2 cellular contexts compared by ENCODE assay signal in the genomic region with DNA sequence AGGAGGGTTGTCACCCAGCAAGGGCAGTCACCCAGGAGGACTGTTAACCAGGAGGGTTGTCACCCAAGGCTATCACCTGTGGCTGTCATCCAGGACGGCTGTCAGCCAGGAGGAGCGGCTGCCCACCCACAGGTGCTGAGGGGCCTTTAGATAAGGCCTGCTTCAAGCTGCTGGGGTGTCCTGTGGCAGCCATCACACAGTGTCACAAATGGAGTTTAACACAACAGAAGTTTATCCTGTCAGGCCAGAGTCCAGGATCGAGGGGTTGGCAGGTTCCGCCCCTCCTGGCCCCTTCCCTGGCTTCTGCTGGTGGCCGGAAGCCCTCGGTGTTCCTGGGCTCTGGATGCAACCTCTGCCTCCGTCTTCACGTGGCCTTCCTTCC.
TF ChIP-seq lines count a peak whose summit lies in the region.

No MANE protein-coding gene starts in this region.

TF ChIP-seq in HepG2, 621 proteins besides CTCF, POLR2A, EP300 and RAD21 (continued from another document):
- TF ChIP-seq, protein P1, sequence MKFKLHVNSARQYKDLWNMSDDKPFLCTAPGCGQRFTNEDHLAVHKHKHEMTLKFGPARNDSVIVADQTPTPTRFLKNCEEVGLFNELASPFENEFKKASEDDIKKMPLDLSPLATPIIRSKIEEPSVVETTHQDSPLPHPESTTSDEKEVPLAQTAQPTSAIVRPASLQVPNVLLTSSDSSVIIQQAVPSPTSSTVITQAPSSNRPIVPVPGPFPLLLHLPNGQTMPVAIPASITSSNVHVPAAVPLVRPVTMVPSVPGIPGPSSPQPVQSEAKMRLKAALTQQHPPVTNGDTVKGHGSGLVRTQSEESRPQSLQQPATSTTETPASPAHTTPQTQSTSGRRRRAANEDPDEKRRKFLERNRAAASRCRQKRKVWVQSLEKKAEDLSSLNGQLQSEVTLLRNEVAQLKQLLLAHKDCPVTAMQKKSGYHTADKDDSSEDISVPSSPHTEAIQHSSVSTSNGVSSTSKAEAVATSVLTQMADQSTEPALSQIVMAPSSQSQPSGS (CRISPR knock-in tag; IDR thresholded peaks at IDR 0.05), result no peak
- TF ChIP-seq, protein P2, sequence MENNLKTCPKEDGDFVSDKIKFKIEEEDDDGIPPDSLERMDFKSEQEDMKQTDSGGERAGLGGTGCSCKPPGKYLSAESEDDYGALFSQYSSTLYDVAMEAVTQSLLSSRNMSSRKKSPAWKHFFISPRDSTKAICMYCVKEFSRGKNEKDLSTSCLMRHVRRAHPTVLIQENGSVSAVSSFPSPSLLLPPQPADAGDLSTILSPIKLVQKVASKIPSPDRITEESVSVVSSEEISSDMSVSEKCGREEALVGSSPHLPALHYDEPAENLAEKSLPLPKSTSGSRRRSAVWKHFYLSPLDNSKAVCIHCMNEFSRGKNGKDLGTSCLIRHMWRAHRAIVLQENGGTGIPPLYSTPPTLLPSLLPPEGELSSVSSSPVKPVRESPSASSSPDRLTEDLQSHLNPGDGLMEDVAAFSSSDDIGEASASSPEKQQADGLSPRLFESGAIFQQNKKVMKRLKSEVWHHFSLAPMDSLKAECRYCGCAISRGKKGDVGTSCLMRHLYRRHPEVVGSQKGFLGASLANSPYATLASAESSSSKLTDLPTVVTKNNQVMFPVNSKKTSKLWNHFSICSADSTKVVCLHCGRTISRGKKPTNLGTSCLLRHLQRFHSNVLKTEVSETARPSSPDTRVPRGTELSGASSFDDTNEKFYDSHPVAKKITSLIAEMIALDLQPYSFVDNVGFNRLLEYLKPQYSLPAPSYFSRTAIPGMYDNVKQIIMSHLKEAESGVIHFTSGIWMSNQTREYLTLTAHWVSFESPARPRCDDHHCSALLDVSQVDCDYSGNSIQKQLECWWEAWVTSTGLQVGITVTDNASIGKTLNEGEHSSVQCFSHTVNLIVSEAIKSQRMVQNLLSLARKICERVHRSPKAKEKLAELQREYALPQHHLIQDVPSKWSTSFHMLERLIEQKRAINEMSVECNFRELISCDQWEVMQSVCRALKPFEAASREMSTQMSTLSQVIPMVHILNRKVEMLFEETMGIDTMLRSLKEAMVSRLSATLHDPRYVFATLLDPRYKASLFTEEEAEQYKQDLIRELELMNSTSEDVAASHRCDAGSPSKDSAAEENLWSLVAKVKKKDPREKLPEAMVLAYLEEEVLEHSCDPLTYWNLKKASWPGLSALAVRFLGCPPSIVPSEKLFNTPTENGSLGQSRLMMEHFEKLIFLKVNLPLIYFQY (CRISPR knock-in tag; IDR thresholded peaks at IDR 0.05; ENCODE audit: borderline replicate concordance), result no peak
- TF ChIP-seq ZNF746 (CRISPR knock-in tag; IDR thresholded peaks at IDR 0.05) (no peak), ZNF703 (CRISPR knock-in tag; IDR thresholded peaks at IDR 0.05; ENCODE audit: borderline replicate concordance) (no peak), MEF2D (CRISPR knock-in tag; IDR thresholded peaks at IDR 0.05) (no peak), HMGA1 (CRISPR knock-in tag; conservative IDR thresholded peaks at IDR 0.05) (no peak), ZBTB20 (CRISPR knock-in tag; IDR thresholded peaks at IDR 0.05; ENCODE audit: borderline replicate concordance, low read depth) (no peak), NCOA2 (CRISPR knock-in tag; IDR thresholded peaks at IDR 0.05) (no peak), ZNF12 (CRISPR knock-in tag; IDR thresholded peaks at IDR 0.05) (no peak), PTBP1 (IDR thresholded peaks at IDR 0.05; ENCODE audit: low read depth, low read length, poor library complexity, severe bottlenecking) (no peak), TEAD2 (CRISPR knock-in tag; IDR thresholded peaks at IDR 0.05) (no peak), ZNF660 (CRISPR knock-in tag; IDR thresholded peaks at IDR 0.05; ENCODE audit: borderline replicate concordance, low read depth) (no peak), CC2D1A (CRISPR knock-in tag; IDR thresholded peaks at IDR 0.05) (no peak)
- TF ChIP-seq, protein P3, sequence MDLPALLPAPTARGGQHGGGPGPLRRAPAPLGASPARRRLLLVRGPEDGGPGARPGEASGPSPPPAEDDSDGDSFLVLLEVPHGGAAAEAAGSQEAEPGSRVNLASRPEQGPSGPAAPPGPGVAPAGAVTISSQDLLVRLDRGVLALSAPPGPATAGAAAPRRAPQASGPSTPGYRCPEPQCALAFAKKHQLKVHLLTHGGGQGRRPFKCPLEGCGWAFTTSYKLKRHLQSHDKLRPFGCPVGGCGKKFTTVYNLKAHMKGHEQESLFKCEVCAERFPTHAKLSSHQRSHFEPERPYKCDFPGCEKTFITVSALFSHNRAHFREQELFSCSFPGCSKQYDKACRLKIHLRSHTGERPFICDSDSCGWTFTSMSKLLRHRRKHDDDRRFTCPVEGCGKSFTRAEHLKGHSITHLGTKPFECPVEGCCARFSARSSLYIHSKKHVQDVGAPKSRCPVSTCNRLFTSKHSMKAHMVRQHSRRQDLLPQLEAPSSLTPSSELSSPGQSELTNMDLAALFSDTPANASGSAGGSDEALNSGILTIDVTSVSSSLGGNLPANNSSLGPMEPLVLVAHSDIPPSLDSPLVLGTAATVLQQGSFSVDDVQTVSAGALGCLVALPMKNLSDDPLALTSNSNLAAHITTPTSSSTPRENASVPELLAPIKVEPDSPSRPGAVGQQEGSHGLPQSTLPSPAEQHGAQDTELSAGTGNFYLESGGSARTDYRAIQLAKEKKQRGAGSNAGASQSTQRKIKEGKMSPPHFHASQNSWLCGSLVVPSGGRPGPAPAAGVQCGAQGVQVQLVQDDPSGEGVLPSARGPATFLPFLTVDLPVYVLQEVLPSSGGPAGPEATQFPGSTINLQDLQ (CRISPR knock-in tag; IDR thresholded peaks at IDR 0.05), result no peak
- TF ChIP-seq, protein P4, sequence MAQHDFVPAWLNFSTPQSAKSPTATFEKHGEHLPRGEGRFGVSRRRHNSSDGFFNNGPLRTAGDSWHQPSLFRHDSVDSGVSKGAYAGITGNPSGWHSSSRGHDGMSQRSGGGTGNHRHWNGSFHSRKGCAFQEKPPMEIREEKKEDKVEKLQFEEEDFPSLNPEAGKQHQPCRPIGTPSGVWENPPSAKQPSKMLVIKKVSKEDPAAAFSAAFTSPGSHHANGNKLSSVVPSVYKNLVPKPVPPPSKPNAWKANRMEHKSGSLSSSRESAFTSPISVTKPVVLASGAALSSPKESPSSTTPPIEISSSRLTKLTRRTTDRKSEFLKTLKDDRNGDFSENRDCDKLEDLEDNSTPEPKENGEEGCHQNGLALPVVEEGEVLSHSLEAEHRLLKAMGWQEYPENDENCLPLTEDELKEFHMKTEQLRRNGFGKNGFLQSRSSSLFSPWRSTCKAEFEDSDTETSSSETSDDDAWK (CRISPR knock-in tag; IDR thresholded peaks at IDR 0.05), result no peak
- TF ChIP-seq, protein P5, sequence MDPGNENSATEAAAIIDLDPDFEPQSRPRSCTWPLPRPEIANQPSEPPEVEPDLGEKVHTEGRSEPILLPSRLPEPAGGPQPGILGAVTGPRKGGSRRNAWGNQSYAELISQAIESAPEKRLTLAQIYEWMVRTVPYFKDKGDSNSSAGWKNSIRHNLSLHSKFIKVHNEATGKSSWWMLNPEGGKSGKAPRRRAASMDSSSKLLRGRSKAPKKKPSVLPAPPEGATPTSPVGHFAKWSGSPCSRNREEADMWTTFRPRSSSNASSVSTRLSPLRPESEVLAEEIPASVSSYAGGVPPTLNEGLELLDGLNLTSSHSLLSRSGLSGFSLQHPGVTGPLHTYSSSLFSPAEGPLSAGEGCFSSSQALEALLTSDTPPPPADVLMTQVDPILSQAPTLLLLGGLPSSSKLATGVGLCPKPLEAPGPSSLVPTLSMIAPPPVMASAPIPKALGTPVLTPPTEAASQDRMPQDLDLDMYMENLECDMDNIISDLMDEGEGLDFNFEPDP (CRISPR knock-in tag; conservative IDR thresholded peaks at IDR 0.05), result no peak

TF ChIP-seq in WTC11, 78 proteins besides CTCF, POLR2A, EP300 and RAD21 (continued from another document):
- TF ChIP-seq, protein P6, sequence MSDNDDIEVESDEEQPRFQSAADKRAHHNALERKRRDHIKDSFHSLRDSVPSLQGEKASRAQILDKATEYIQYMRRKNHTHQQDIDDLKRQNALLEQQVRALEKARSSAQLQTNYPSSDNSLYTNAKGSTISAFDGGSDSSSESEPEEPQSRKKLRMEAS (CRISPR knock-in tag; IDR thresholded peaks at IDR 0.05), result no peak
- TF ChIP-seq ELF4 (CRISPR knock-in tag; IDR thresholded peaks at IDR 0.05; ENCODE audit: low read depth) (no peak), PRRX2 (CRISPR knock-in tag; IDR thresholded peaks at IDR 0.05) (no peak), MYBL2 (CRISPR knock-in tag; IDR thresholded peaks at IDR 0.05) (no peak), JAZF1 (CRISPR knock-in tag; IDR thresholded peaks at IDR 0.05) (no peak), ZNF219 (CRISPR knock-in tag; IDR thresholded peaks at IDR 0.05; ENCODE audit: borderline replicate concordance) (no peak)
- TF ChIP-seq, protein P7, sequence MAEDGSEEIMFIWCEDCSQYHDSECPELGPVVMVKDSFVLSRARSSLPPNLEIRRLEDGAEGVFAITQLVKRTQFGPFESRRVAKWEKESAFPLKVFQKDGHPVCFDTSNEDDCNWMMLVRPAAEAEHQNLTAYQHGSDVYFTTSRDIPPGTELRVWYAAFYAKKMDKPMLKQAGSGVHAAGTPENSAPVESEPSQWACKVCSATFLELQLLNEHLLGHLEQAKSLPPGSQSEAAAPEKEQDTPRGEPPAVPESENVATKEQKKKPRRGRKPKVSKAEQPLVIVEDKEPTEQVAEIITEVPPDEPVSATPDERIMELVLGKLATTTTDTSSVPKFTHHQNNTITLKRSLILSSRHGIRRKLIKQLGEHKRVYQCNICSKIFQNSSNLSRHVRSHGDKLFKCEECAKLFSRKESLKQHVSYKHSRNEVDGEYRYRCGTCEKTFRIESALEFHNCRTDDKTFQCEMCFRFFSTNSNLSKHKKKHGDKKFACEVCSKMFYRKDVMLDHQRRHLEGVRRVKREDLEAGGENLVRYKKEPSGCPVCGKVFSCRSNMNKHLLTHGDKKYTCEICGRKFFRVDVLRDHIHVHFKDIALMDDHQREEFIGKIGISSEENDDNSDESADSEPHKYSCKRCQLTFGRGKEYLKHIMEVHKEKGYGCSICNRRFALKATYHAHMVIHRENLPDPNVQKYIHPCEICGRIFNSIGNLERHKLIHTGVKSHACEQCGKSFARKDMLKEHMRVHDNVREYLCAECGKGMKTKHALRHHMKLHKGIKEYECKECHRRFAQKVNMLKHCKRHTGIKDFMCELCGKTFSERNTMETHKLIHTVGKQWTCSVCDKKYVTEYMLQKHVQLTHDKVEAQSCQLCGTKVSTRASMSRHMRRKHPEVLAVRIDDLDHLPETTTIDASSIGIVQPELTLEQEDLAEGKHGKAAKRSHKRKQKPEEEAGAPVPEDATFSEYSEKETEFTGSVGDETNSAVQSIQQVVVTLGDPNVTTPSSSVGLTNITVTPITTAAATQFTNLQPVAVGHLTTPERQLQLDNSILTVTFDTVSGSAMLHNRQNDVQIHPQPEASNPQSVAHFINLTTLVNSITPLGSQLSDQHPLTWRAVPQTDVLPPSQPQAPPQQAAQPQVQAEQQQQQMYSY (CRISPR knock-in tag; IDR thresholded peaks at IDR 0.05), result no peak
- TF ChIP-seq, protein P8, sequence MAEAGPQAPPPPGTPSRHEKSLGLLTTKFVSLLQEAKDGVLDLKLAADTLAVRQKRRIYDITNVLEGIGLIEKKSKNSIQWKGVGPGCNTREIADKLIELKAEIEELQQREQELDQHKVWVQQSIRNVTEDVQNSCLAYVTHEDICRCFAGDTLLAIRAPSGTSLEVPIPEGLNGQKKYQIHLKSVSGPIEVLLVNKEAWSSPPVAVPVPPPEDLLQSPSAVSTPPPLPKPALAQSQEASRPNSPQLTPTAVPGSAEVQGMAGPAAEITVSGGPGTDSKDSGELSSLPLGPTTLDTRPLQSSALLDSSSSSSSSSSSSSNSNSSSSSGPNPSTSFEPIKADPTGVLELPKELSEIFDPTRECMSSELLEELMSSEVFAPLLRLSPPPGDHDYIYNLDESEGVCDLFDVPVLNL (CRISPR knock-in tag; IDR thresholded peaks at IDR 0.05; ENCODE audit: borderline replicate concordance, low read depth), result no peak
